ENCODE assay signal across 1 cellular context in genomic region chrY:13474997-13475396, GRCh38.
TF ChIP-seq lines count a peak whose summit lies in the region.

No MANE protein-coding gene starts in this region.

TF ChIP-seq in endothelial cell of umbilical vein, 7 proteins besides CTCF, POLR2A, EP300 and RAD21:
- TF ChIP-seq POLR2AphosphoS5 (IDR thresholded peaks at IDR 0.05; ENCODE audit: insufficient read depth, low read depth, low read length): no peak
- TF ChIP-seq JUN (IDR thresholded peaks at IDR 0.05; ENCODE audit: borderline replicate concordance, insufficient read depth, insufficient read length, low read depth): no peak
- TF ChIP-seq GATA2 (IDR thresholded peaks at IDR 0.05; ENCODE audit: insufficient read depth, insufficient read length, low read depth, low read length): no peak
- no peak for TF ChIP-seq MYC (IDR thresholded peaks at IDR 0.05; ENCODE audit: low read depth, low read length)
- TF ChIP-seq EZH2 (IDR thresholded peaks at IDR 0.05; ENCODE audit: borderline replicate concordance, low read depth, low read length, severe bottlenecking): no peak
- TF ChIP-seq MAX (IDR thresholded peaks at IDR 0.05; ENCODE audit: insufficient read depth, insufficient read length): no peak
- no peak for TF ChIP-seq FOS (IDR thresholded peaks at IDR 0.05; ENCODE audit: borderline replicate concordance, insufficient read depth, low read length)
